Comparison of ENCODE assay signal across 14 cellular contexts in genomic region chr10:74750848-74751274, GRCh38.
DNase-seq lines count a peak whose midpoint lies in the region; ATAC-seq, FAIRE-seq and TF ChIP-seq lines count a peak whose summit lies in the region.
"Had no signal": no experiment of that assay in that cellular context is flagged by ENCODE, and none has a peak within 500 bp of the region (broad histone marks: within the 10 kb centered on the region; RNA-seq: fewer than 3 reads in every experiment).

No MANE protein-coding gene starts in this region.

- no peak for FAIRE-seq in urothelium cell line (lab: Jason Lieb, UNC)
- FAIRE-seq: A549, GM12892 had no signal

- no peak overlapping the region for H3K27ac Mint-ChIP-seq in activated naive CD8-positive, alpha-beta T cell treated with anti-CD3 and anti-CD28 coated beads, Interleukin-2, amount 10 ng/mL, durations not matched to agents 7 days and 5 days
- no peak overlapping the region for H3K27ac Mint-ChIP-seq in type B pancreatic cell
- H3K27ac Mint-ChIP-seq: activated naive CD4-positive, alpha-beta T cell treated with anti-CD3 and anti-CD28 coated beads, Interleukin-2, amount 50 U/mL, for 72 hours had no signal

- no peaks in the 10 kb centered on the region for H3K36me3 Mint-ChIP-seq in activated naive CD8-positive, alpha-beta T cell treated with anti-CD3 and anti-CD28 coated beads, Interleukin-2, amount 10 ng/mL, durations not matched to agents 7 days and 5 days
- H3K36me3 Mint-ChIP-seq in type B pancreatic cell = no peaks in the 10 kb centered on the region
- H3K36me3 Mint-ChIP-seq: activated naive CD4-positive, alpha-beta T cell treated with anti-CD3 and anti-CD28 coated beads, Interleukin-2, amount 50 U/mL, for 72 hours had no signal

- peak; percentile 61 for ATAC-seq in HG03095 (IDR thresholded peaks at IDR 0.05; ENCODE audit: unreplicated experiment)
- ATAC-seq in activated naive CD8-positive, alpha-beta T cell treated with anti-CD3 and anti-CD28 coated beads, Interleukin-2, amount 10 ng/mL, durations not matched to agents 7 days and 5 days (ENCODE audit: low read depth) = peak; percentile 69
- ATAC-seq: A549 had no signal

- H3K4me1 Mint-ChIP-seq in activated naive CD8-positive, alpha-beta T cell treated with anti-CD3 and anti-CD28 coated beads, Interleukin-2, amount 10 ng/mL, durations not matched to agents 7 days and 5 days = peaks cover 23% of the 10 kb centered on the region
- peaks cover 22% of the 10 kb centered on the region for H3K4me1 Mint-ChIP-seq in type B pancreatic cell (ENCODE audit: unreplicated experiment)

- peaks cover 2% of the 10 kb centered on the region for H3K27me3 Mint-ChIP-seq in activated naive CD8-positive, alpha-beta T cell treated with anti-CD3 and anti-CD28 coated beads, Interleukin-2, amount 10 ng/mL, durations not matched to agents 7 days and 5 days
- no peaks in the 10 kb centered on the region for H3K27me3 Mint-ChIP-seq in type B pancreatic cell

- DNase-seq in activated naive CD4-positive, alpha-beta T cell treated with Interleukin-2 at 50 U/mL for 16 hours = peak; percentile 6
- no peak for DNase-seq in activated naive CD4-positive, alpha-beta T cell treated with anti-CD3 and anti-CD28 coated beads, Interleukin-2, amount 50 U/mL, for 16 hours
- DNase-seq in activated naive CD8-positive, alpha-beta T cell treated with anti-CD3 and anti-CD28 coated beads, Interleukin-2, amount 10 ng/mL, durations not matched to agents 7 days and 5 days = no peak
- DNase-seq in type B pancreatic cell (ENCODE audit: extremely low spot score, unreplicated experiment) (peak; percentile 27), urothelium cell line (ENCODE audit: low spot score) (no peak), AG08395 (ENCODE audit: low spot score) (no peak), DMS53 (lab: John Stamatoyannopoulos, UW) (no peak)
- DNase-seq: Kasumi-1, PC-9, SW 1271 had no signal

- no peak for TF ChIP-seq CTCF in type B pancreatic cell (conservative IDR thresholded peaks at IDR 0.05)

- POLR2A ChIA-PET in activated naive CD8-positive, alpha-beta T cell treated with anti-CD3 and anti-CD28 coated beads, Interleukin-2, amount 10 ng/mL, durations not matched to agents 7 days and 5 days (lab: Charles Lee) = interaction anchor here (1.1 kb wide), 1 partner anchor 75 kb away, joined by 4 read pairs; the partner anchor contains the start of gene KAT6B

- H3K4me3 Mint-ChIP-seq in activated naive CD8-positive, alpha-beta T cell treated with anti-CD3 and anti-CD28 coated beads, Interleukin-2, amount 10 ng/mL, durations not matched to agents 7 days and 5 days = no peak overlapping the region
- H3K4me3 Mint-ChIP-seq in type B pancreatic cell = no peak overlapping the region

- no peaks in the 10 kb centered on the region for H3K9me3 Mint-ChIP-seq in activated naive CD8-positive, alpha-beta T cell treated with anti-CD3 and anti-CD28 coated beads, Interleukin-2, amount 10 ng/mL, durations not matched to agents 7 days and 5 days
- no peaks in the 10 kb centered on the region for H3K9me3 Mint-ChIP-seq in type B pancreatic cell
- H3K9me3 Mint-ChIP-seq: activated naive CD4-positive, alpha-beta T cell treated with anti-CD3 and anti-CD28 coated beads, Interleukin-2, amount 50 U/mL, for 72 hours had no signal

Comparison
In these comparisons a context has a peak if more than half of its experiments do, and no peak if none do; other contexts are left out.
1. DNase-seq: peak in activated naive CD4-positive, alpha-beta T cell treated with Interleukin-2 at 50 U/mL for 16 hours (single experiment) and type B pancreatic cell (single experiment); none in activated naive CD4-positive, alpha-beta T cell treated with anti-CD3 and anti-CD28 coated beads, Interleukin-2, amount 50 U/mL, for 16 hours (single experiment), activated naive CD8-positive, alpha-beta T cell treated with anti-CD3 and anti-CD28 coated beads, Interleukin-2, amount 10 ng/mL, durations not matched to agents 7 days and 5 days (single experiment), urothelium cell line (single experiment), AG08395 (single experiment) and DMS53 (single experiment).